ENCODE assay signal across 8 cellular contexts in genomic region chr10:61899997-61900828, GRCh38. TPM values are rescaled to one million over a fixed set of nuclear protein-coding genes. Genes with fewer than 3 reads are reported as not detected.
A peak's percentile ranks its signal among the peaks of the same experiment; 100 is the strongest.
DNase-seq lines count a peak whose midpoint lies in the region; ATAC-seq and TF ChIP-seq lines count a peak whose summit lies in the region.

No MANE protein-coding gene starts in this region.

- H4K20me1 ChIP-seq in PC-3 (ENCODE audit: low read length) = no peaks in the 10 kb centered on the region

- H3K79me1 ChIP-seq in neuronal stem cell (ENCODE audit: low read depth, low read length) = no peaks in the 10 kb centered on the region

- CTCF ChIA-PET in PC-3 (lab: Charles Lee) = interaction anchor here (0.6 to 3.1 kb wide), 15 partner anchors 37 to 364 kb away, joined by 3 to 49 read pairs (median 3); no protein-coding TSS in a partner anchor

- H3K36me3 ChIP-seq in PC-3 (ENCODE audit: low read depth, low read length) = no peaks in the 10 kb centered on the region
- no peaks in the 10 kb centered on the region for H3K36me3 ChIP-seq in gastroesophageal sphincter
- H3K36me3 ChIP-seq in neuronal stem cell (replicated peaks in 1 of 2; ENCODE audit: control insufficient read depth in 2 of 2, insufficient read depth in 2 of 2, low read length in 2 of 2) = no peaks in the 10 kb centered on the region

- H3K9ac ChIP-seq in PC-3 (ENCODE audit: low read length) (peak overlapping the region; percentile 72), neuronal stem cell (ENCODE audit: low read depth, low read length, poor library complexity) (no peak overlapping the region)

- H3K9me3 ChIP-seq in PC-3 (ENCODE audit: low read length) (no peaks in the 10 kb centered on the region), gastroesophageal sphincter (no peaks in the 10 kb centered on the region), neuronal stem cell (replicated peaks in 1 of 2; ENCODE audit: control insufficient read depth in 2 of 2, insufficient read depth in 1 of 2, low read depth in 1 of 2, low read length in 2 of 2) (no peaks in the 10 kb centered on the region)

- H3K79me2 ChIP-seq in PC-3 (ENCODE audit: low read length) = peaks cover 22% of the 10 kb centered on the region

- H2BK12ac ChIP-seq in neuronal stem cell (ENCODE audit: low read length) = no peak overlapping the region

- H3K4me2 ChIP-seq in PC-3 (ENCODE audit: low read length) (peak overlapping the region; percentile 89), neuronal stem cell (ENCODE audit: insufficient read depth, low read length, poor library complexity, severe bottlenecking) (peak overlapping the region; percentile 63)

- intact Hi-C loops in PC-3 (cut with micrococcal nuclease) = loop anchor here (1.0 to 5.0 kb wide), 12 partner anchors 29 to 1083 kb away; no protein-coding TSS in a partner anchor

- H3K27me3 ChIP-seq in PC-3 (ENCODE audit: low read length) = no peaks in the 10 kb centered on the region
- H3K27me3 ChIP-seq in gastroesophageal sphincter = no peaks in the 10 kb centered on the region
- H3K27me3 ChIP-seq in neuronal stem cell (ENCODE audit: control insufficient read depth in 3 of 3, insufficient read depth in 3 of 3, low read depth in 1 of 3, low read length in 3 of 3) = peaks cover 0 to 10% (median 0%) of the 10 kb centered on the region in 3 experiments

- H3K14ac ChIP-seq in neuronal stem cell (ENCODE audit: low read length) = no peak overlapping the region

- TF ChIP-seq POLR2A in gastroesophageal sphincter (IDR thresholded peaks at IDR 0.05) = no peak

- H3K23ac ChIP-seq in neuronal stem cell (ENCODE audit: low read depth, low read length, poor library complexity) = no peak overlapping the region

- no peak overlapping the region for H2BK15ac ChIP-seq in neuronal stem cell (ENCODE audit: low read length)

- no peaks in the 10 kb centered on the region for H3K9me2 ChIP-seq in PC-3 (replicated peaks; ENCODE audit: low read length)

- H2BK5ac ChIP-seq in neuronal stem cell (ENCODE audit: low read length) = no peak overlapping the region

- POLR2A ChIA-PET in PC-3 (lab: Charles Lee; ENCODE audit: unreplicated experiment) = interaction anchor here (0.5 to 2.1 kb wide), 11 partner anchors 42 to 1246 kb away, joined by 3 to 15 read pairs (median 6); no protein-coding TSS in a partner anchor

- 0 to 2% methylated on average over 21 to 25 of the region's 25 CpGs for WGBS in gastroesophageal sphincter (ENCODE audit: low coverage in 1 of 2), 2 donors
- no CpG with 5 or more reads among the region's 25 CpGs for WGBS in neuronal stem cell (ENCODE audit: extremely low coverage in 2 of 2, insufficient read length in 2 of 2, insufficient replicate concordance in 1 of 2), 2 donors

- peaks cover 19% of the 10 kb centered on the region for H3F3A ChIP-seq in PC-3 (ENCODE audit: low read length, unreplicated experiment)

- peak overlapping the region; percentile 90 for H3K18ac ChIP-seq in neuronal stem cell (ENCODE audit: low read length)

- H2AK5ac ChIP-seq in neuronal stem cell (ENCODE audit: low read depth, low read length) = no peak overlapping the region

- H3K27ac ChIP-seq in PC-3 (ENCODE audit: low read length) = peak overlapping the region; percentile 79
- H3K27ac ChIP-seq in gastroesophageal sphincter = peak overlapping the region; percentile 14 to 99 (median 85)
- no peak overlapping the region for H3K27ac ChIP-seq in neuronal stem cell (replicated peaks; ENCODE audit: low read length)

- DNase-seq in Daoy (ENCODE audit: low read depth) (peak; percentile 57), PC-3 (peak; percentile 99), neuronal stem cell (ENCODE audit: low spot score) (no peak), GM19238 (ENCODE audit: insufficient read length, low spot score) (no peak)
- peak; percentile 63 for DNase-seq in activated naive CD4-positive, alpha-beta T cell treated with Interleukin-2 at 50 U/mL for 16 hours

- ATAC-seq in GM21528 (IDR thresholded peaks at IDR 0.05; ENCODE audit: low FRiP score, unreplicated experiment) = peak; percentile 44
- peak; percentile 12 for ATAC-seq in PC-3
- peak; percentile 30 for ATAC-seq in gastroesophageal sphincter

- H4K91ac ChIP-seq in neuronal stem cell (ENCODE audit: low read depth, low read length, poor library complexity) = no peak overlapping the region

- TF ChIP-seq CTCF in PC-3 (conservative IDR thresholded peaks at IDR 0.05; ENCODE audit: low read depth, low read length) (no peak), gastroesophageal sphincter (IDR thresholded peaks at IDR 0.05) (peak in 1 of 4 experiments; percentile 13)

- peak overlapping the region; percentile 75 for H3K4me3 ChIP-seq in PC-3 (ENCODE audit: low read length)
- peak overlapping the region; percentile 72 to 89 for H3K4me3 ChIP-seq in gastroesophageal sphincter
- peak overlapping the region; percentile 63 to 74 for H3K4me3 ChIP-seq in neuronal stem cell (ENCODE audit: low read length in 2 of 2)

- BruUV-seq in PC-3 (replicated peaks; lab: Mats Ljungman, UMichigan) = no TSS peak

- no peak for TF ChIP-seq RAD21 in Ishikawa (IDR thresholded peaks at IDR 0.05; ENCODE audit: low read depth)

- TF ChIP-seq EP300 in Ishikawa (IDR thresholded peaks at IDR 0.05; ENCODE audit: borderline replicate concordance) (no peak), gastroesophageal sphincter (IDR thresholded peaks at IDR 0.05) (no peak)

- H3K4me1 ChIP-seq in PC-3 (ENCODE audit: insufficient read depth, low read length) (peaks cover 52% of the 10 kb centered on the region), gastroesophageal sphincter (peaks cover 8 to 46% (median 18%) of the 10 kb centered on the region in 3 donors), neuronal stem cell (ENCODE audit: control insufficient read depth in 2 of 2, insufficient read depth in 1 of 2, low read depth in 1 of 2, low read length in 2 of 2) (peaks cover 4 to 5% of the 10 kb centered on the region in 2 donors)

- H2BK120ac ChIP-seq in neuronal stem cell (ENCODE audit: low read depth, low read length) = no peak overlapping the region

- H2AFZ ChIP-seq in PC-3 (ENCODE audit: low read length) (peak overlapping the region; percentile 97), neuronal stem cell (ENCODE audit: low read length) (peak overlapping the region; percentile 95)

- no peak overlapping the region for H3K4ac ChIP-seq in neuronal stem cell (ENCODE audit: low read length)

- no peak overlapping the region for H4K8ac ChIP-seq in neuronal stem cell (ENCODE audit: low read depth, low read length)

TF ChIP-seq in Ishikawa, 13 proteins besides CTCF, POLR2A, EP300 and RAD21:
- peak; percentile 88 for TF ChIP-seq CEBPB (IDR thresholded peaks at IDR 0.05)
- TF ChIP-seq TEAD4 (IDR thresholded peaks at IDR 0.05) = no peak
- TF ChIP-seq FOXM1 (IDR thresholded peaks at IDR 0.05; ENCODE audit: borderline replicate concordance, low read depth) = no peak
- no peak for TF ChIP-seq REST (IDR thresholded peaks at IDR 0.05; ENCODE audit: low read depth)
- TF ChIP-seq TCF12 (IDR thresholded peaks at IDR 0.05; ENCODE audit: low read depth) = peak; percentile 12; the same call in 1 of the 2 replicates
- TF ChIP-seq MAX (IDR thresholded peaks at IDR 0.05) = peak; percentile 20; the same call in 1 of the 2 replicates
- TF ChIP-seq NFIC (IDR thresholded peaks at IDR 0.05) = no peak

RNA-seq across cellular contexts. Expression of gene ARID5B, which starts 1.3 kb away (rescaled TPM):
- total RNA-seq in Daoy (2014; rRNA removed; shearing (Covaris generic)) = 4.7 and 5.0 TPM in 2 replicates
- total RNA-seq in PC-3 (2014; rRNA removed) (24.5 and 26.4 TPM in 2 replicates), gastroesophageal sphincter (10 to 100 TPM; 34.7 to 81.4 (median 62.5) TPM)
- polyA plus RNA-seq in neuronal stem cell (2013, experiment 1 of 2) = 1.8 TPM
- polyA plus RNA-seq in neuronal stem cell (2013, experiment 2 of 2) = 1.8 TPM

Comparison
In these comparisons a context has a peak if more than half of its experiments do, and no peak if none do; other contexts are left out.
1. DNase-seq: peak in Daoy (single experiment), PC-3 (single experiment) and activated naive CD4-positive, alpha-beta T cell treated with Interleukin-2 at 50 U/mL for 16 hours (single experiment); none in neuronal stem cell (single experiment) and GM19238 (single experiment).
2. Peak in every context shown above with its lines, with median percentiles within 50 percentile points of each other: ATAC-seq and H3K4me3 ChIP-seq.